ENCODE assay signal across 8 cellular contexts in the genomic region with DNA sequence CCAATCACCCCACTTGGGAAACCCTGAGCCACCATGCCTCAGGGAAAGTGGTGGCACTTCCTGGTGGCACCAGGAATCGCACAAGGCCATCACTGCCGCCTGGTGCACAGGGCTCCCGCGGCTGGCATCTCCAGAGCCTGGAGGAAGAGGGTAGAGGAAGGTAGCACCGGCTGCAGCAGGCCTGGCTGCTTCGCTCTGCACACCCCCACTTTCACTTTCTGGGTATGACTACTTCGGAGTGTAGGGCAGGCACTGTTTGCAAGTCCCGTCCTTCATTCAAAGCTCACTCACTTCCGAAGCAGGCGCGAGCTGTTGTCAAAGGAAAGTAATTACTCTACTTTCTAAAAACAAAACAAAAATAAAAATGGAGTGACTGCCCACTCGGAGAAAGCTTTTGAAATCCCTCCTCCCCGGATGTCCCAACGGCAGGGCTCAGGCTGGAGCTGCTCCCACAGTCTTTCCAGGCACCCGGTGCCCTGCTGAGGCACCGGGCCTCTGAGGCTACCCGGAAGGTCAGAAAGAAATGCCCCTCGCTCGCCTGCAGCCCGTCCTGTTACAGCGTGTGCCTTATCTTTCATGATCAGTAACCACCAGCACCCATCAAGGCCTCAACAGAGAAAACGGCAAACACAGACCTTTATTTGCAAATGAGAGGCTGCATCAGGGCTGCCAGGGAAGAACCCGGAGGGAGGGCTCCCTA. TPM values are rescaled to one million over a fixed set of nuclear protein-coding genes. Genes with fewer than 3 reads are reported as not detected.
DNase-seq lines count a peak whose midpoint lies in the region; ATAC-seq and TF ChIP-seq lines count a peak whose summit lies in the region.

No MANE protein-coding gene starts in this region.

- H3K27ac ChIP-seq in ascending aorta = peak overlapping the region; percentile 38 to 76

- no peak for TF ChIP-seq CTCF in ascending aorta (IDR thresholded peaks at IDR 0.05)

- peak overlapping the region; percentile 69 to 98 for H3K4me3 ChIP-seq in ascending aorta

- no peaks in the 10 kb centered on the region for H3K27me3 ChIP-seq in ascending aorta

- DNase-seq in COLO829 (ENCODE audit: low spot score) (peak; percentile 40), T follicular helper cell (ENCODE audit: low read depth) (peak; percentile 21), ascending aorta (ENCODE audit: low spot score in 2 of 2) (peak in 1 of 2 donors; percentile 66), iris pigment epithelial cell (ENCODE audit: low read depth) (peak; percentile 82), NCI-H748 treated with DMSO at 0.1 percent for 48 hours (lab: John Stamatoyannopoulos, UW) (no peak), NCI-H187 treated with DMSO at 0.1 percent for 48 hours (lab: John Stamatoyannopoulos, UW) (no peak)
- DNase-seq in stimulated activated CD4-positive, alpha-beta T cell treated with anti-CD3 and anti-CD28 coated beads, Interleukin-1b, Interleukin-23, amount 100 ng/mL, for 4 hours (ENCODE audit: low read depth in 2 of 2) = peak; percentile 34 to 38

- no peaks in the 10 kb centered on the region for H3K9me3 ChIP-seq in ascending aorta

- H3K36me3 ChIP-seq in ascending aorta = no peaks in the 10 kb centered on the region

- peak; percentile 20 for ATAC-seq in HG02798 (IDR thresholded peaks at IDR 0.05; ENCODE audit: poor library complexity, unreplicated experiment)

- intact Hi-C loops in ascending aorta (cut with DNase I) = no loop called here

- H3K4me1 ChIP-seq in ascending aorta = peaks cover 10 to 23% of the 10 kb centered on the region in 2 donors

RNA-seq across cellular contexts. Expression of a gene that starts 2.0 kb away (rescaled TPM):
- 32.0 TPM for total RNA-seq in ascending aorta

RNA-seq across cellular contexts. Expression of a gene that starts 40.6 kb away (rescaled TPM):
- total RNA-seq in ascending aorta = 15.9 TPM

Comparison
In these comparisons a context has a peak if more than half of its experiments do, and no peak if none do; other contexts are left out.
1. DNase-seq: peak in COLO829 (single experiment), T follicular helper cell (single experiment), iris pigment epithelial cell (single experiment) and stimulated activated CD4-positive, alpha-beta T cell treated with anti-CD3 and anti-CD28 coated beads, Interleukin-1b, Interleukin-23, amount 100 ng/mL, for 4 hours (2 of 2); none in NCI-H748 treated with DMSO at 0.1 percent for 48 hours (single experiment) and NCI-H187 treated with DMSO at 0.1 percent for 48 hours (single experiment).